In genomic region chr10:31522820-31523219, GRCh38 we compare ENCODE assay signal across 1 cellular context.
TF ChIP-seq lines count a peak whose summit lies in the region.

No MANE protein-coding gene starts in this region.

TF ChIP-seq in GM23338, 12 proteins besides CTCF, POLR2A, EP300 and RAD21 (continued from another document):
- TF ChIP-seq STAT1 (IDR thresholded peaks at IDR 0.05; ENCODE audit: unreplicated experiment) (no peak), EZH2 (IDR thresholded peaks at IDR 0.05; ENCODE audit: low read depth, unreplicated experiment) (no peak), CREB1 (CRISPR knock-in tag; IDR thresholded peaks at IDR 0.05; ENCODE audit: low read depth) (no peak), POLR2AphosphoS5 (IDR thresholded peaks at IDR 0.05; ENCODE audit: low read depth) (no peak), NANOG (IDR thresholded peaks at IDR 0.05; ENCODE audit: borderline replicate concordance) (no peak)
- TF ChIP-seq, protein P1, sequence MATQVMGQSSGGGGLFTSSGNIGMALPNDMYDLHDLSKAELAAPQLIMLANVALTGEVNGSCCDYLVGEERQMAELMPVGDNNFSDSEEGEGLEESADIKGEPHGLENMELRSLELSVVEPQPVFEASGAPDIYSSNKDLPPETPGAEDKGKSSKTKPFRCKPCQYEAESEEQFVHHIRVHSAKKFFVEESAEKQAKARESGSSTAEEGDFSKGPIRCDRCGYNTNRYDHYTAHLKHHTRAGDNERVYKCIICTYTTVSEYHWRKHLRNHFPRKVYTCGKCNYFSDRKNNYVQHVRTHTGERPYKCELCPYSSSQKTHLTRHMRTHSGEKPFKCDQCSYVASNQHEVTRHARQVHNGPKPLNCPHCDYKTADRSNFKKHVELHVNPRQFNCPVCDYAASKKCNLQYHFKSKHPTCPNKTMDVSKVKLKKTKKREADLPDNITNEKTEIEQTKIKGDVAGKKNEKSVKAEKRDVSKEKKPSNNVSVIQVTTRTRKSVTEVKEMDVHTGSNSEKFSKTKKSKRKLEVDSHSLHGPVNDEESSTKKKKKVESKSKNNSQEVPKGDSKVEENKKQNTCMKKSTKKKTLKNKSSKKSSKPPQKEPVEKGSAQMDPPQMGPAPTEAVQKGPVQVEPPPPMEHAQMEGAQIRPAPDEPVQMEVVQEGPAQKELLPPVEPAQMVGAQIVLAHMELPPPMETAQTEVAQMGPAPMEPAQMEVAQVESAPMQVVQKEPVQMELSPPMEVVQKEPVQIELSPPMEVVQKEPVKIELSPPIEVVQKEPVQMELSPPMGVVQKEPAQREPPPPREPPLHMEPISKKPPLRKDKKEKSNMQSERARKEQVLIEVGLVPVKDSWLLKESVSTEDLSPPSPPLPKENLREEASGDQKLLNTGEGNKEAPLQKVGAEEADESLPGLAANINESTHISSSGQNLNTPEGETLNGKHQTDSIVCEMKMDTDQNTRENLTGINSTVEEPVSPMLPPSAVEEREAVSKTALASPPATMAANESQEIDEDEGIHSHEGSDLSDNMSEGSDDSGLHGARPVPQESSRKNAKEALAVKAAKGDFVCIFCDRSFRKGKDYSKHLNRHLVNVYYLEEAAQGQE (IDR thresholded peaks at IDR 0.05; ENCODE audit: unreplicated experiment): no peak
